In genomic region chr12:56751712-56752598, GRCh38 we compare ENCODE assay signal across 8 cellular contexts. TPM values are rescaled to one million over a fixed set of nuclear protein-coding genes. Genes with fewer than 3 reads are reported as not detected.
DNase-seq lines count a peak whose midpoint lies in the region; ATAC-seq, FAIRE-seq and TF ChIP-seq lines count a peak whose summit lies in the region.

PRIM1 (minus strand) TSS chr12:56752323; CDS start chr12:56752298, 25 bp downstream.

- H3K27me3 Mint-ChIP-seq in activated naive CD8-positive, alpha-beta T cell treated with anti-CD3 and anti-CD28 coated beads, Interleukin-2, amount 10 ng/mL, durations not matched to agents 7 days and 5 days, result no peaks in the 10 kb centered on the region

- POLR2A ChIA-PET in activated naive CD8-positive, alpha-beta T cell treated with anti-CD3 and anti-CD28 coated beads, Interleukin-2, amount 10 ng/mL, durations not matched to agents 7 days and 5 days (lab: Charles Lee), result interaction anchor here (0.5 to 2.3 kb wide), 17 partner anchors 11 to 732 kb away, joined by 3 to 25 read pairs (median 4); partner anchors contain the start of genes NACA, PTGES3 and STAT6

- WGBS in heart left ventricle, 4 donors, result 0 to 1% (median 0%) methylated on average over 59 to 64 of the region's 64 CpGs
- 0 to 5% methylated on average over 5 to 57 of the region's 64 CpGs for WGBS in transverse colon (ENCODE audit: low coverage in 1 of 2), 2 donors

- FAIRE-seq in GM12892 (lab: Jason Lieb, UNC), result peak; percentile 93

- TF ChIP-seq CTCF in heart left ventricle (IDR thresholded peaks at IDR 0.05), result peak in 2 of 12 donors; percentile 16 to 41
- TF ChIP-seq CTCF in transverse colon (IDR thresholded peaks at IDR 0.05), result peak in 4 of 5 experiments; percentile 25 to 60 (median 48)

- peak within 1 kb of the TSS; percentile 42 to 87 (median 76) for H3K4me3 ChIP-seq in heart left ventricle
- H3K4me3 ChIP-seq in transverse colon, result peak within 1 kb of the TSS; percentile 8 to 89 (median 74)

- H3K36me3 ChIP-seq in heart left ventricle, result peaks cover 0 to 12% (median 5%) of the 10 kb centered on the region in 9 donors
- no peaks in the 10 kb centered on the region for H3K36me3 ChIP-seq in transverse colon

- TF ChIP-seq EP300 in transverse colon (IDR thresholded peaks at IDR 0.05; ENCODE audit: low read depth), result no peak

- H3K27ac ChIP-seq in heart left ventricle, result peak within 1 kb of the TSS in 9 of 12 donors; percentile 31 to 79 (median 49)
- peak within 1 kb of the TSS; percentile 80 to 90 (median 83) for H3K27ac ChIP-seq in transverse colon

- peak within 1 kb of the TSS; percentile 95 for H3K4me3 Mint-ChIP-seq in activated naive CD8-positive, alpha-beta T cell treated with anti-CD3 and anti-CD28 coated beads, Interleukin-2, amount 10 ng/mL, durations not matched to agents 7 days and 5 days

- TF ChIP-seq POLR2A in GM12892 (IDR thresholded peaks at IDR 0.05; ENCODE audit: low read depth, low read length) (peak; percentile 78), heart left ventricle (IDR thresholded peaks at IDR 0.05) (peak in 1 of 2 donors; percentile 40), transverse colon (IDR thresholded peaks at IDR 0.05) (peak; percentile 33)

- DNase-seq in GM12892 (ENCODE audit: insufficient read length) (peak; percentile 92), NCI-H1417 (lab: John Stamatoyannopoulos, UW) (peak; percentile 96 to 99 (median 99)), SW480 (ENCODE audit: low spot score) (peak; percentile 88), heart left ventricle (peak; percentile 80 to 92 (median 84)), posterior cingulate gyrus (peak; percentile 74 to 98 (median 82)), transverse colon (peak; percentile 87)
- peak; percentile 92 for DNase-seq in activated naive CD8-positive, alpha-beta T cell treated with anti-CD3 and anti-CD28 coated beads, Interleukin-2, amount 10 ng/mL, durations not matched to agents 7 days and 5 days

- intact Hi-C loops in heart left ventricle (cut with DNase I) (loop anchor here in 1 of 10 donors (10.0 kb wide), 1 partner anchor 363 kb away; the partner anchor contains the start of gene STAT6), posterior cingulate gyrus (cut with DNase I) (no loop called here), transverse colon (cut with DNase I; ENCODE audit: low total_unique reads) (no loop called here)

- no peaks in the 10 kb centered on the region for H3K9me3 Mint-ChIP-seq in activated naive CD8-positive, alpha-beta T cell treated with anti-CD3 and anti-CD28 coated beads, Interleukin-2, amount 10 ng/mL, durations not matched to agents 7 days and 5 days

- peaks cover 34% of the 10 kb centered on the region for H3K4me1 Mint-ChIP-seq in activated naive CD8-positive, alpha-beta T cell treated with anti-CD3 and anti-CD28 coated beads, Interleukin-2, amount 10 ng/mL, durations not matched to agents 7 days and 5 days

- no peaks in the 10 kb centered on the region for H3K9me3 ChIP-seq in heart left ventricle
- H3K9me3 ChIP-seq in transverse colon, result no peaks in the 10 kb centered on the region

- no peaks in the 10 kb centered on the region for H3K27me3 ChIP-seq in heart left ventricle
- H3K27me3 ChIP-seq in transverse colon, result no peaks in the 10 kb centered on the region

- H3K27ac Mint-ChIP-seq in activated naive CD8-positive, alpha-beta T cell treated with anti-CD3 and anti-CD28 coated beads, Interleukin-2, amount 10 ng/mL, durations not matched to agents 7 days and 5 days, result peak within 1 kb of the TSS; percentile 96

- H3K4me1 ChIP-seq in heart left ventricle, result peaks cover 0 to 35% (median 8%) of the 10 kb centered on the region in 12 donors
- peaks cover 0 to 17% (median 9%) of the 10 kb centered on the region in 4 donors for H3K4me1 ChIP-seq in transverse colon

- in situ Hi-C loops in transverse colon (cut with MboI; ENCODE audit: low pct_ligation_motif_present in 1 of 4, low pct_unique_long_range_greater_than_20kb in 1 of 4, low sequenced_read_pairs in 3 of 4), result loop anchor here in 1 of 4 donors (10.0 to 25.0 kb wide), 2 partner anchors 243 to 435 kb away; a partner anchor contains a TSS

- peaks cover 14% of the 10 kb centered on the region for H3K36me3 Mint-ChIP-seq in activated naive CD8-positive, alpha-beta T cell treated with anti-CD3 and anti-CD28 coated beads, Interleukin-2, amount 10 ng/mL, durations not matched to agents 7 days and 5 days

- ATAC-seq in HG02763 (IDR thresholded peaks at IDR 0.05; ENCODE audit: unreplicated experiment), result peak; percentile 78
- peak; percentile 91 for ATAC-seq in activated naive CD8-positive, alpha-beta T cell treated with anti-CD3 and anti-CD28 coated beads, Interleukin-2, amount 10 ng/mL, durations not matched to agents 7 days and 5 days (ENCODE audit: low read depth)
- peak; percentile 87 to 98 (median 97) for ATAC-seq in heart left ventricle

RNA-seq across cellular contexts. Expression of gene PRIM1, which starts in this region (rescaled TPM):
- polyA plus RNA-seq in GM12892 (2012; ENCODE audit: missing spikeins), result 48.3 TPM
- total RNA-seq in activated naive CD8-positive, alpha-beta T cell treated with anti-CD3 and anti-CD28 coated beads, Interleukin-2, amount 10 ng/mL, durations not matched to agents 7 days and 5 days, result 10 to 100 TPM; 52.5 to 56.1 TPM
- total RNA-seq in heart left ventricle (1 to 10 TPM; 2.4 to 6.1 (median 3.3) TPM), transverse colon (10 to 100 TPM in 1 of 4 donors, 1 to 10 TPM in 2, not detected in 1; 1.4 to 10.6 (median 5.6) TPM)
- 1 to 10 TPM; 2.6 to 4.1 TPM for polyA plus RNA-seq in heart left ventricle

Comparison
In these comparisons a context has a peak if more than half of its experiments do, and no peak if none do; other contexts are left out.
1. Peak in every context shown above with its lines: DNase-seq, ATAC-seq, H3K4me3 ChIP-seq and H3K27ac ChIP-seq.
2. RNA of gene PRIM1 (total RNA-seq): 52.5 to 56.1 TPM in activated naive CD8-positive, alpha-beta T cell treated with anti-CD3 and anti-CD28 coated beads, Interleukin-2, amount 10 ng/mL, durations not matched to agents 7 days and 5 days; 1.4 to 10.6 TPM in transverse colon and 2.4 to 6.1 TPM in heart left ventricle; every median in the first group is over 4 times any median in the second.